22 cellular contexts compared by ENCODE assay signal in the genomic region with DNA sequence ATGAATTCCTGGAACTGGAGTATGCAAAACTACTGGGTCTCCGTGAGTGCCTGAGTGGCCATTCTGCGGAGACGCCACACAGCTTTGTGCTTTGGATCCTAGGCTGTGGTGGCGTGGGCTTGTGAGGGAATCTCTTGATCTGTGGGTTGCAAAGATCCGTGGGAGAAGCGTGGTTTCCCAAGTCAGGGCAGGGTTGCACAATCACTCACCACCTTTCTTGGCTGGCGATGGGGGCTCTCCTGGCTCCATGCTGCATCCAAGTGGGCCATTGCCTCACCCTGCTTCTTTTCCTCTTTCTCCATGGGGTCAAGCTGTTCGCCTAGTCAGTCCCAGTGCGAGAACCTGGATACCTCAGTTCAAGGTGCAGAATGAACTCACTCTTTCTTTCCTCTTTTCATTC.
"Had no signal": no experiment of that assay in that cellular context is flagged by ENCODE, and none has a peak within 500 bp of the region (broad histone marks: within the 10 kb centered on the region; RNA-seq: fewer than 3 reads in every experiment).

No MANE protein-coding gene starts in this region.

- H3K27me3 ChIP-seq: esophagus squamous epithelium, foreskin keratinocyte, left lung, right atrium auricular region, testis had no signal

- H3K36me3 ChIP-seq: right atrium auricular region, WERI-Rb-1 had no signal

- H3K27ac ChIP-seq: esophagus squamous epithelium, foreskin keratinocyte, left lung, right atrium auricular region, skin epidermis, testis, WERI-Rb-1 had no signal

- H3K9me3 Mint-ChIP-seq: effector memory CD8-positive, alpha-beta T cell; stimulated activated naive CD8-positive, alpha-beta T cell treated with anti-CD3 and anti-CD28 coated beads, Interleukin-15, Interleukin-2, amounts not matched to agents 100 ng/mL and 50 ng/mL, for 24 hours; type B pancreatic cell had no signal

- H3K4me1 ChIP-seq: foreskin keratinocyte, left lung, right atrium auricular region, testis had no signal

- H3K4me3 Mint-ChIP-seq: effector memory CD8-positive, alpha-beta T cell; nephron progenitor cell; stimulated activated naive CD8-positive, alpha-beta T cell treated with anti-CD3 and anti-CD28 coated beads, Interleukin-15, Interleukin-2, amounts not matched to agents 100 ng/mL and 50 ng/mL, for 24 hours; type B pancreatic cell had no signal

- DNase-seq: activated CD4-positive, alpha-beta T cell treated with anti-CD3 and anti-CD28 coated beads for 1 hour; activated CD8-positive, alpha-beta memory T cell treated with anti-CD3 and anti-CD28 coated beads for 24 hours; activated CD8-positive, alpha-beta memory T cell treated with anti-CD3 and anti-CD28 coated beads, Interleukin-2, amount 50 U/mL, for 48 hours; activated effector memory CD4-positive, alpha-beta T cell treated with Interleukin-2 at 50 U/mL for 16 hours; activated naive CD4-positive, alpha-beta T cell treated with anti-CD3 and anti-CD28 coated beads, Interleukin-2, amount 50 U/mL, for 16 hours; activated T-cell treated with anti-CD3 and anti-CD28 coated beads, Interleukin-2, amount 50 U/mL, for 48 hours; amygdala; effector memory CD8-positive, alpha-beta T cell; esophagus squamous epithelium; foreskin keratinocyte; mammary epithelial cell; midbrain; nephron progenitor cell; nucleus accumbens; T-helper 2 cell; testis; WERI-Rb-1 had no signal

- H3K27me3 Mint-ChIP-seq: effector memory CD8-positive, alpha-beta T cell; stimulated activated naive CD8-positive, alpha-beta T cell treated with anti-CD3 and anti-CD28 coated beads, Interleukin-15, Interleukin-2, amounts not matched to agents 100 ng/mL and 50 ng/mL, for 24 hours; type B pancreatic cell had no signal

- H3K27ac Mint-ChIP-seq: effector memory CD8-positive, alpha-beta T cell; nephron progenitor cell; stimulated activated naive CD8-positive, alpha-beta T cell treated with anti-CD3 and anti-CD28 coated beads, Interleukin-15, Interleukin-2, amounts not matched to agents 100 ng/mL and 50 ng/mL, for 24 hours; type B pancreatic cell had no signal

- H3K9me3 ChIP-seq: esophagus squamous epithelium, left lung, right atrium auricular region, testis had no signal

- H3K4me1 Mint-ChIP-seq: nephron progenitor cell had no signal

- H3K4me3 ChIP-seq: esophagus squamous epithelium, left lung, right atrium auricular region, skin epidermis, testis had no signal
